ENCODE assay signal across 28 cellular contexts in the genomic region with DNA sequence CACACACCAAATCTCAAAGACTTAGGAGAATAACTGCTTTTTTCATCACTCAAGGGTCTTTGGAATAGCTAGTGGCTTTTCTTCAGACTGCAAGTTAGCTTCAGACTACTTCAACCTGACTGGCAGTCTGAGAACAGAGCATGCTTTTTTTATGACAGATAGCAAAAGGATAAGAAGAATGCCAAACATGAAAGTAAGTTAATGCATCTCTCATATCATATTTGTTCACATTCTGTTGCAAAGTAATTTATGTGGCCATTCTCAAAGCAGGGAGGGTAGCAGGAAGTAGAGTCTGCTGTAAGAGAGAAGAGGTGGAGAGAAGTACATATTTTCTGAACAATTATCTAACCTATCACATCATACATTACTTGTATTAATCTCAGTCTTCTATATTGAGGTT.
"Had no signal": no experiment of that assay in that cellular context is flagged by ENCODE, and none has a peak within 500 bp of the region (broad histone marks: within the 10 kb centered on the region; RNA-seq: fewer than 3 reads in every experiment).

No MANE protein-coding gene starts in this region.

- H3K27me3 Mint-ChIP-seq: activated CD4-positive, alpha-beta memory T cell treated with anti-CD3 and anti-CD28 coated beads for 36 hours; activated CD4-positive, alpha-beta T cell treated with anti-CD3 and anti-CD28 coated beads, Interleukin-2, amount 10 ng/mL, durations not matched to agents 24 days and 14 days; activated naive CD4-positive, alpha-beta T cell treated with anti-CD3 and anti-CD28 coated beads, Interleukin-2, amount 50 U/mL, for 24 hours; activated naive CD8-positive, alpha-beta T cell treated with anti-CD3 and anti-CD28 coated beads, Interleukin-2, amount 50 U/mL, for 24 hours; activated T-helper 17 cell treated with anti-CD3 and anti-CD28 coated beads, Interleukin-2, amount 50 U/mL, for 72 hours; brain; effector memory CD8-positive, alpha-beta T cell; progenitor cell of endocrine pancreas; stimulated activated naive B cell treated with anti-CD40 and anti-IgM and Interleukin-4, amounts not matched to agents 10 μg/mL and 1 μg/mL and 100 μg/mL, for 72 hours had no signal

- H3K4me3 Mint-ChIP-seq: activated CD4-positive, alpha-beta memory T cell treated with anti-CD3 and anti-CD28 coated beads for 36 hours; activated CD4-positive, alpha-beta T cell treated with anti-CD3 and anti-CD28 coated beads, Interleukin-2, amount 10 ng/mL, durations not matched to agents 24 days and 14 days; activated naive CD4-positive, alpha-beta T cell treated with anti-CD3 and anti-CD28 coated beads, Interleukin-2, amount 50 U/mL, for 24 hours; activated naive CD8-positive, alpha-beta T cell treated with anti-CD3 and anti-CD28 coated beads, Interleukin-2, amount 50 U/mL, for 24 hours; activated T-cell treated with anti-CD3 and anti-CD28 coated beads, Interleukin-2, amount 50 U/mL, for 4 hours; activated T-helper 17 cell treated with anti-CD3 and anti-CD28 coated beads, Interleukin-2, amount 50 U/mL, for 72 hours; effector memory CD8-positive, alpha-beta T cell; nephron progenitor cell; stimulated activated naive B cell treated with anti-CD40 and anti-IgM and Interleukin-4, amounts not matched to agents 10 μg/mL and 1 μg/mL and 100 μg/mL, for 72 hours had no signal

- H3K9me3 Mint-ChIP-seq: activated CD4-positive, alpha-beta memory T cell treated with anti-CD3 and anti-CD28 coated beads for 36 hours; activated CD4-positive, alpha-beta T cell treated with anti-CD3 and anti-CD28 coated beads, Interleukin-2, amount 10 ng/mL, durations not matched to agents 24 days and 14 days; activated naive CD4-positive, alpha-beta T cell treated with anti-CD3 and anti-CD28 coated beads, Interleukin-2, amount 50 U/mL, for 24 hours; activated naive CD8-positive, alpha-beta T cell treated with anti-CD3 and anti-CD28 coated beads, Interleukin-2, amount 50 U/mL, for 24 hours; activated T-cell treated with anti-CD3 and anti-CD28 coated beads, Interleukin-2, amount 50 U/mL, for 4 hours; nephron progenitor cell; stimulated activated naive B cell treated with anti-CD40 and anti-IgM and Interleukin-4, amounts not matched to agents 10 μg/mL and 1 μg/mL and 100 μg/mL, for 72 hours had no signal

- H3K36me3 Mint-ChIP-seq: activated CD4-positive, alpha-beta memory T cell treated with anti-CD3 and anti-CD28 coated beads for 36 hours; activated naive CD4-positive, alpha-beta T cell treated with anti-CD3 and anti-CD28 coated beads, Interleukin-2, amount 50 U/mL, for 24 hours; brain; stimulated activated naive B cell treated with anti-CD40 and anti-IgM and Interleukin-4, amounts not matched to agents 10 μg/mL and 1 μg/mL and 100 μg/mL, for 72 hours had no signal

- DNase-seq: activated CD4-positive, alpha-beta memory T cell treated with anti-CD3 and anti-CD28 coated beads for 36 hours; activated CD4-positive, alpha-beta T cell treated with anti-CD3 and anti-CD28 coated beads, Interleukin-2, amount 10 ng/mL, durations not matched to agents 24 days and 14 days; activated CD4-positive, CD25-positive, alpha-beta regulatory T cell treated with anti-CD3 and anti-CD28 coated beads, Interleukin-2, amount 50 U/mL, for 72 hours; activated naive CD8-positive, alpha-beta T cell treated with anti-CD3 and anti-CD28 coated beads, Interleukin-2, amount 50 U/mL, for 24 hours; activated T-cell treated with anti-CD3 and anti-CD28 coated beads, Interleukin-2, amount 50 U/mL, for 4 hours; cerebellar nuclear complex; cortex of kidney; effector memory CD8-positive, alpha-beta T cell; erythroblast; foreskin fibroblast; lower lobe of right lung; mesendoderm; nephron progenitor cell; right lobe of liver; stimulated activated CD4-positive, alpha-beta T cell treated with anti-CD3 and anti-CD28 coated beads, Interleukin-15, amount 100 ng/mL, for 24 hours; stimulated activated CD4-positive, alpha-beta T cell treated with anti-CD3 and anti-CD28 coated beads, Interleukin-2, amount 100 ng/mL, for 24 hours; stimulated activated naive B cell treated with anti-CD40 and anti-IgM and Interleukin-4, amounts not matched to agents 10 μg/mL and 1 μg/mL and 100 μg/mL, for 72 hours; stomach; T-helper 2 cell; tibial artery; upper lobe of right lung had no signal

- H3K4me3 ChIP-seq: cardiac muscle cell, heart right ventricle, left lung, lower lobe of right lung, right lobe of liver, stomach, tibial artery, upper lobe of right lung had no signal

- ATAC-seq: activated naive CD8-positive, alpha-beta T cell treated with anti-CD3 and anti-CD28 coated beads, Interleukin-2, amount 50 U/mL, for 24 hours; activated T-cell treated with anti-CD3 and anti-CD28 coated beads, Interleukin-2, amount 50 U/mL, for 4 hours; activated T-helper 17 cell treated with anti-CD3 and anti-CD28 coated beads, Interleukin-2, amount 50 U/mL, for 72 hours; effector memory CD8-positive, alpha-beta T cell; stimulated activated naive B cell treated with anti-CD40 and anti-IgM and Interleukin-4, amounts not matched to agents 10 μg/mL and 1 μg/mL and 100 μg/mL, for 72 hours had no signal

- H3K27ac Mint-ChIP-seq: activated CD4-positive, alpha-beta memory T cell treated with anti-CD3 and anti-CD28 coated beads for 36 hours; activated CD4-positive, alpha-beta T cell treated with anti-CD3 and anti-CD28 coated beads, Interleukin-2, amount 10 ng/mL, durations not matched to agents 24 days and 14 days; activated naive CD4-positive, alpha-beta T cell treated with anti-CD3 and anti-CD28 coated beads, Interleukin-2, amount 50 U/mL, for 24 hours; activated naive CD8-positive, alpha-beta T cell treated with anti-CD3 and anti-CD28 coated beads, Interleukin-2, amount 50 U/mL, for 24 hours; activated T-helper 17 cell treated with anti-CD3 and anti-CD28 coated beads, Interleukin-2, amount 50 U/mL, for 72 hours; effector memory CD8-positive, alpha-beta T cell; nephron progenitor cell; stimulated activated naive B cell treated with anti-CD40 and anti-IgM and Interleukin-4, amounts not matched to agents 10 μg/mL and 1 μg/mL and 100 μg/mL, for 72 hours had no signal

- H3K4me1 Mint-ChIP-seq: activated CD4-positive, alpha-beta T cell treated with anti-CD3 and anti-CD28 coated beads, Interleukin-2, amount 10 ng/mL, durations not matched to agents 24 days and 14 days; activated naive CD4-positive, alpha-beta T cell treated with anti-CD3 and anti-CD28 coated beads, Interleukin-2, amount 50 U/mL, for 24 hours; activated naive CD8-positive, alpha-beta T cell treated with anti-CD3 and anti-CD28 coated beads, Interleukin-2, amount 50 U/mL, for 24 hours; activated T-helper 17 cell treated with anti-CD3 and anti-CD28 coated beads, Interleukin-2, amount 50 U/mL, for 72 hours; nephron progenitor cell; stimulated activated naive B cell treated with anti-CD40 and anti-IgM and Interleukin-4, amounts not matched to agents 10 μg/mL and 1 μg/mL and 100 μg/mL, for 72 hours had no signal
